ENCODE assay signal across 9 cellular contexts in the genomic region with DNA sequence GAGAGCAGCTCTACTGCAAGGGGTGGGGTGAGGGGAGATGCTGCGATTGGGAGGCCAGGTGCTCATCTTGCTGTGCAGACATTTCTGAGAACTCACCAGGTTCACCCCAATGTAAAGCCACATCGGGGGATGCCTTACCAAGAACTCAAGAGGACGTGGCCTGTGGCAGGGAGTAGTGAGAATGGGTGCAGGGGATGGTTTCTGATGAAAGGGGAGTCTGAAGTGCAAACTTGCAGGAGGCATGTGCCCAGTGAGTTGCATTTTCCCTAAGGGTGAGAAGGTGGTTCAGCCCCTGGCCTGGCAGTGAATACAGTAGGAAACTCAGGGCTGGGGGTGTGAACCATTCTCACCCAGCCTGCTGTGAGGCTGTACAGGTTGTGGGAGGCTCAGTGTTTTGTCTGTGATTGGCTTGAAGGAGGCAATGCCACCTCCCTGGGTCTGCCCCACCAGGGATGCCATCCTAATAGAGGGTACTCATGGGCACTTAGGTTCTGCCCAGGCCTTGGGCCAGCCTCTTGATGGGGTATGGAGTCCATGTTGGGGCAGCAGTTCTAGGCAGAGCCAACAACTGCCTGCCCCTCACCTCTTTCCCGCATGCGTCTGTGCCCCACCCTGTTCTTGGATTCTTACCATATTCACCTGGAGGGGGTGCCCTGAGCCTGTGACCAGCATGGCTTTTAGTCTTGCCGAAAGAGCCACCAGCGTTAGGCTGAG. TPM values are rescaled to one million over a fixed set of nuclear protein-coding genes. Genes with fewer than 3 reads are reported as not detected.
DNase-seq lines count a peak whose midpoint lies in the region; FAIRE-seq lines count a peak whose summit lies in the region.
"Had no signal": no experiment of that assay in that cellular context is flagged by ENCODE, and none has a peak within 500 bp of the region (broad histone marks: within the 10 kb centered on the region; RNA-seq: fewer than 3 reads in every experiment).

No MANE protein-coding gene starts in this region.

- H3K27ac Mint-ChIP-seq in stimulated activated naive CD8-positive, alpha-beta T cell treated with anti-CD3 and anti-CD28 coated beads, Interleukin-15, Interleukin-2, amounts not matched to agents 100 ng/mL and 50 ng/mL, for 24 hours: peak overlapping the region; percentile 98
- H3K27ac Mint-ChIP-seq: activated B cell treated with CpG ODN at 0.5 μM for 24 hours had no signal

- no peaks in the 10 kb centered on the region for H3K9me3 ChIP-seq in small intestine (ENCODE audit: control insufficient read depth, low read depth)

- no peak for FAIRE-seq in small intestine (lab: Jason Lieb, UNC)

- no peaks in the 10 kb centered on the region for H3K27me3 ChIP-seq in small intestine (ENCODE audit: control insufficient read depth in 2 of 2, insufficient read depth in 2 of 2, low read length in 2 of 2)

- no peaks in the 10 kb centered on the region for H3K36me3 ChIP-seq in small intestine (ENCODE audit: control insufficient read depth in 2 of 2, insufficient read depth in 2 of 2, low read length in 2 of 2)

- peaks cover 72% of the 10 kb centered on the region for H3K4me1 Mint-ChIP-seq in stimulated activated naive CD8-positive, alpha-beta T cell treated with anti-CD3 and anti-CD28 coated beads, Interleukin-15, Interleukin-2, amounts not matched to agents 100 ng/mL and 50 ng/mL, for 24 hours (ENCODE audit: low read depth)

- no peak overlapping the region for H3K4me3 ChIP-seq in small intestine (ENCODE audit: low read depth in 1 of 2, low read length in 2 of 2)

- H3K4me1 ChIP-seq in small intestine (ENCODE audit: control insufficient read depth in 2 of 2, insufficient read depth in 1 of 2, low read depth in 1 of 2, low read length in 1 of 2): peaks cover 0 to 3% of the 10 kb centered on the region in 2 donors

- peak overlapping the region; percentile 15 to 35 for H3K27ac ChIP-seq in small intestine (ENCODE audit: low read depth in 1 of 2, low read length in 1 of 2)

- peak overlapping the region; percentile 95 for H3K4me3 Mint-ChIP-seq in stimulated activated naive CD8-positive, alpha-beta T cell treated with anti-CD3 and anti-CD28 coated beads, Interleukin-15, Interleukin-2, amounts not matched to agents 100 ng/mL and 50 ng/mL, for 24 hours
- H3K4me3 Mint-ChIP-seq: activated B cell treated with CpG ODN at 0.5 μM for 24 hours had no signal

- peaks cover 45% of the 10 kb centered on the region for H3K36me3 Mint-ChIP-seq in stimulated activated naive CD8-positive, alpha-beta T cell treated with anti-CD3 and anti-CD28 coated beads, Interleukin-15, Interleukin-2, amounts not matched to agents 100 ng/mL and 50 ng/mL, for 24 hours (ENCODE audit: low read depth)

- WGBS in small intestine, 3 donors: 56 to 75% (median 60%) methylated on average over 7 of the region's 7 CpGs

- DNase-seq in activated CD4-positive, alpha-beta T cell treated with anti-CD3 and anti-CD28 coated beads for 24 hours (ENCODE audit: low read depth in 2 of 2): peak; percentile 55 to 62
- DNase-seq in activated gamma-delta T cell treated with anti-CD3 and anti-CD28 coated beads, Interleukin-2, amount 50 U/mL, for 16 hours (ENCODE audit: low read depth): peak; percentile 68
- DNase-seq in small intestine (peak; percentile 80), inferior parietal cortex (ENCODE audit: extremely low spot score) (no peak), SKM-1 treated with dmso at 0.1 percent for 144 hours (lab: John Stamatoyannopoulos, UW; ENCODE audit: unreplicated experiment) (no peak), islet precursor cell (no peak)
- DNase-seq: activated B cell treated with CpG ODN at 0.5 μM for 24 hours, HCEC 1CT had no signal

- H3K9me3 Mint-ChIP-seq in stimulated activated naive CD8-positive, alpha-beta T cell treated with anti-CD3 and anti-CD28 coated beads, Interleukin-15, Interleukin-2, amounts not matched to agents 100 ng/mL and 50 ng/mL, for 24 hours: no peaks in the 10 kb centered on the region
- H3K9me3 Mint-ChIP-seq: activated B cell treated with CpG ODN at 0.5 μM for 24 hours had no signal

- no peaks in the 10 kb centered on the region for H3K27me3 Mint-ChIP-seq in stimulated activated naive CD8-positive, alpha-beta T cell treated with anti-CD3 and anti-CD28 coated beads, Interleukin-15, Interleukin-2, amounts not matched to agents 100 ng/mL and 50 ng/mL, for 24 hours
- H3K27me3 Mint-ChIP-seq: activated B cell treated with CpG ODN at 0.5 μM for 24 hours had no signal

RNA-seq across cellular contexts. Expression of a gene that starts 4.4 kb away (rescaled TPM):
- polyA plus RNA-seq in small intestine: 10 to 100 TPM; 13.9 to 18.1 (median 13.9) TPM

RNA-seq across cellular contexts. Expression of a gene that starts 6.2 kb away (rescaled TPM):
- polyA plus RNA-seq in small intestine: 1 to 10 TPM; 1.1 to 3.9 (median 1.9) TPM

RNA-seq across cellular contexts. Expression of a gene that starts 37.9 kb away (rescaled TPM):
- polyA plus RNA-seq in small intestine: 1 to 10 TPM; 4.8 to 7.8 (median 6.9) TPM

RNA-seq across cellular contexts. Expression of a gene that starts 43.2 kb away (rescaled TPM):
- 10 to 100 TPM; 28.2 to 34.4 (median 28.6) TPM for polyA plus RNA-seq in small intestine

Comparison
In these comparisons a context has a peak if more than half of its experiments do, and no peak if none do; other contexts are left out.
1. DNase-seq: peak in activated CD4-positive, alpha-beta T cell treated with anti-CD3 and anti-CD28 coated beads for 24 hours (2 of 2), activated gamma-delta T cell treated with anti-CD3 and anti-CD28 coated beads, Interleukin-2, amount 50 U/mL, for 16 hours (single experiment) and small intestine (single experiment); none in inferior parietal cortex (single experiment), SKM-1 treated with dmso at 0.1 percent for 144 hours (single experiment) and islet precursor cell (single experiment).